In genomic region chr19:33406521-33407139, GRCh38 we compare ENCODE assay signal across 8 cellular contexts. TPM values are rescaled to one million over a fixed set of nuclear protein-coding genes. Genes with fewer than 3 reads are reported as not detected.
A peak's percentile ranks its signal among the peaks of the same experiment; 100 is the strongest.
DNase-seq lines count a peak whose midpoint lies in the region; ATAC-seq and TF ChIP-seq lines count a peak whose summit lies in the region.

No MANE protein-coding gene starts in this region.

- POLR2A ChIA-PET in activated B cell treated with CpG ODN at 0.5 μM for 24 hours (lab: Charles Lee): no interaction called here

- peaks cover 2% of the 10 kb centered on the region for H3K36me3 Mint-ChIP-seq in activated B cell treated with CpG ODN at 0.5 μM for 24 hours (ENCODE audit: low read depth)

- TF ChIP-seq CTCF in activated B cell treated with CpG ODN at 0.5 μM for 24 hours (IDR thresholded peaks at IDR 0.05) (no peak), cardiac fibroblast (IDR thresholded peaks at IDR 0.05; ENCODE audit: low read depth, low read length) (peak; percentile 95)

- no peaks in the 10 kb centered on the region for H3K4me1 Mint-ChIP-seq in activated B cell treated with CpG ODN at 0.5 μM for 24 hours

- H3K4me3 ChIP-seq in cardiac fibroblast (replicated peaks in 1 of 2; ENCODE audit: low read depth in 2 of 2, low read length in 2 of 2): no peak overlapping the region

- CTCF ChIA-PET in activated B cell treated with CpG ODN at 0.5 μM for 24 hours (lab: Charles Lee): interaction anchor here (0.7 to 5.4 kb wide), 11 partner anchors 10 to 282 kb away, joined by 3 to 72 read pairs (median 5); partner anchors contain the start of gene CEBPG

- H3K27ac Mint-ChIP-seq in activated B cell treated with CpG ODN at 0.5 μM for 24 hours: no peak overlapping the region

- H3K9me3 Mint-ChIP-seq in activated B cell treated with CpG ODN at 0.5 μM for 24 hours: no peaks in the 10 kb centered on the region

- peak; percentile 38 for DNase-seq in SIG-M5 treated with dmso at 0.1 percent for 504 hours (lab: John Stamatoyannopoulos, UW; ENCODE audit: unreplicated experiment)
- no peak for DNase-seq in SIG-M5 (lab: John Stamatoyannopoulos, UW)
- peak; percentile 6 for DNase-seq in NCI-H2029 (lab: John Stamatoyannopoulos, UW)
- peak; percentile 75 for DNase-seq in activated B cell treated with CpG ODN at 0.5 μM for 24 hours
- peak; percentile 62 to 63 for DNase-seq in cardiac fibroblast (ENCODE audit: low read depth in 2 of 2)
- peak; percentile 59 for DNase-seq in kidney tubule cell (ENCODE audit: low spot score)
- peak; percentile 64 to 81 for DNase-seq in stimulated activated CD4-positive, alpha-beta T cell treated with anti-CD3 and anti-CD28 coated beads, Interleukin-4, amount 100 ng/mL, for 48 hours (ENCODE audit: low read depth in 2 of 2)

- intact Hi-C loops in activated B cell treated with CpG ODN at 0.5 μM for 24 hours (cut with micrococcal nuclease): loop anchor here (1.0 to 10.0 kb wide), 3 partner anchors 102 to 171 kb away; partner anchors contain the start of gene CEBPA

- H3K4me3 Mint-ChIP-seq in activated B cell treated with CpG ODN at 0.5 μM for 24 hours: no peak overlapping the region

- H3K27me3 Mint-ChIP-seq in activated B cell treated with CpG ODN at 0.5 μM for 24 hours: no peaks in the 10 kb centered on the region

- peak; percentile 85 for ATAC-seq in activated B cell treated with CpG ODN at 0.5 μM for 24 hours (ENCODE audit: low read depth)
- no peak for ATAC-seq in HG03378 (IDR thresholded peaks at IDR 0.05; ENCODE audit: unreplicated experiment)

RNA-seq across cellular contexts. Expression of gene CEBPG, which starts 33.1 kb away (rescaled TPM):
- total RNA-seq in activated B cell treated with CpG ODN at 0.5 μM for 24 hours: 30.6 and 32.0 TPM in 2 replicates
